Comparison of ENCODE assay signal across 9 cellular contexts in the genomic region with DNA sequence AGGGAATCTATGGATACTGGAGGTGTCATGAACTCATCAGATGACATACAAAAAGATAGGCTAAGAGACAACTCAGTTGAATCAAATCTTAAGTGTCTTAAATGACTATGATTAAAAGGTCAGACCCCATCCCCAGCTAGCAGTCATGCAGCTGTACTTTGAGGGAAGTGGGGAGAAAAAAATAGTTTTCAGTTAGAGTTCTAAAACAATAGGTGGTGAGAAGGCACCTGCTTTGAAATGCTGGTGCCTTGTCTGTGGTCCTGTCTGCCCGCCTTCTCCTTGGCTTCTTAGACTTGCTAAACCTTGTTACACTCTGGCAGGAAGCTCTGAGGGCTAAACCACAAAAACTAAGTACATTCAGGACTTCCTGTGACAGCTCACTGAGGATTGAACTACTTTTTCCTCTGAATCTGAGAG. TPM values are rescaled to one million over a fixed set of nuclear protein-coding genes. Genes with fewer than 3 reads are reported as not detected.
DNase-seq lines count a peak whose midpoint lies in the region; ATAC-seq and TF ChIP-seq lines count a peak whose summit lies in the region.
"Had no signal": no experiment of that assay in that cellular context is flagged by ENCODE, and none has a peak within 500 bp of the region (broad histone marks: within the 10 kb centered on the region; RNA-seq: fewer than 3 reads in every experiment).

No MANE protein-coding gene starts in this region.

- no peak for TF ChIP-seq POLR2A in Peyer's patch (IDR thresholded peaks at IDR 0.05)

- TF ChIP-seq CTCF in Peyer's patch (IDR thresholded peaks at IDR 0.05): no peak

- H3K9me3 Mint-ChIP-seq in activated naive CD8-positive, alpha-beta T cell treated with anti-CD3 and anti-CD28 coated beads, Interleukin-2, amount 10 ng/mL, durations not matched to agents 7 days and 5 days: no peaks in the 10 kb centered on the region

- ATAC-seq in GM18858 (IDR thresholded peaks at IDR 0.05; ENCODE audit: unreplicated experiment): peak; percentile 82
- ATAC-seq in HG02852 (IDR thresholded peaks at IDR 0.05; ENCODE audit: unreplicated experiment): peak; percentile 83
- peak; percentile 68 for ATAC-seq in activated naive CD8-positive, alpha-beta T cell treated with anti-CD3 and anti-CD28 coated beads, Interleukin-2, amount 10 ng/mL, durations not matched to agents 7 days and 5 days (ENCODE audit: low read depth)

- peaks cover 76% of the 10 kb centered on the region for H3K4me1 Mint-ChIP-seq in activated naive CD8-positive, alpha-beta T cell treated with anti-CD3 and anti-CD28 coated beads, Interleukin-2, amount 10 ng/mL, durations not matched to agents 7 days and 5 days

- no peaks in the 10 kb centered on the region for H3K9me3 ChIP-seq in Peyer's patch
- H3K9me3 ChIP-seq: SJSA1 had no signal

- H3K27me3 Mint-ChIP-seq in activated naive CD8-positive, alpha-beta T cell treated with anti-CD3 and anti-CD28 coated beads, Interleukin-2, amount 10 ng/mL, durations not matched to agents 7 days and 5 days: no peaks in the 10 kb centered on the region

- H3K4me3 ChIP-seq in Peyer's patch: no peak overlapping the region
- H3K4me3 ChIP-seq: SJSA1 had no signal

- POLR2A ChIA-PET in activated naive CD8-positive, alpha-beta T cell treated with anti-CD3 and anti-CD28 coated beads, Interleukin-2, amount 10 ng/mL, durations not matched to agents 7 days and 5 days (lab: Charles Lee): interaction anchor here (0.7 to 17.3 kb wide), 13 partner anchors 8 to 573 kb away, joined by 3 to 316 read pairs (median 13); a partner anchor contains a TSS

- peaks cover 0 to 6% (median 1%) of the 10 kb centered on the region in 4 donors for H3K4me1 ChIP-seq in Peyer's patch
- H3K4me1 ChIP-seq: SJSA1 had no signal

- peak overlapping the region; percentile 40 to 71 (median 58) for H3K27ac ChIP-seq in Peyer's patch
- H3K27ac ChIP-seq: SJSA1 had no signal

- peak overlapping the region; percentile 96 for H3K27ac Mint-ChIP-seq in activated naive CD8-positive, alpha-beta T cell treated with anti-CD3 and anti-CD28 coated beads, Interleukin-2, amount 10 ng/mL, durations not matched to agents 7 days and 5 days

- DNase-seq in Peyer's patch: peak in 2 of 3 donors; percentile 66 to 83
- no peak for DNase-seq in activated naive CD8-positive, alpha-beta T cell treated with anti-CD3 and anti-CD28 coated beads, Interleukin-2, amount 10 ng/mL, durations not matched to agents 7 days and 5 days
- DNase-seq in stimulated activated CD8-positive, alpha-beta memory T cell treated with anti-CD3 and anti-CD28 coated beads, Interleukin-7, amount 100 ng/mL, for 4 hours (ENCODE audit: low read depth in 2 of 2): peak; percentile 67 to 70
- DNase-seq in DMS153 (lab: John Stamatoyannopoulos, UW): no peak
- no peak for DNase-seq in cortex of kidney (lab: John Stamatoyannopoulos, UW)
- DNase-seq in COLO829 (ENCODE audit: low spot score): no peak

- no peaks in the 10 kb centered on the region for H3K36me3 ChIP-seq in Peyer's patch
- H3K36me3 ChIP-seq: SJSA1 had no signal

- H3K4me3 Mint-ChIP-seq in activated naive CD8-positive, alpha-beta T cell treated with anti-CD3 and anti-CD28 coated beads, Interleukin-2, amount 10 ng/mL, durations not matched to agents 7 days and 5 days: peak overlapping the region; percentile 73

- peaks cover 60% of the 10 kb centered on the region for H3K36me3 Mint-ChIP-seq in activated naive CD8-positive, alpha-beta T cell treated with anti-CD3 and anti-CD28 coated beads, Interleukin-2, amount 10 ng/mL, durations not matched to agents 7 days and 5 days

- H3K27me3 ChIP-seq in Peyer's patch: no peaks in the 10 kb centered on the region
- H3K27me3 ChIP-seq: SJSA1 had no signal

RNA-seq across cellular contexts. Expression of a gene that starts 15.3 kb away (rescaled TPM):
- 10 to 100 TPM in 3 of 4 donors, 1 to 10 TPM in 1; 9.6 to 36.3 (median 20.9) TPM for total RNA-seq in Peyer's patch
- 100 to 1,000 TPM; 227 to 229 TPM for total RNA-seq in activated naive CD8-positive, alpha-beta T cell treated with anti-CD3 and anti-CD28 coated beads, Interleukin-2, amount 10 ng/mL, durations not matched to agents 7 days and 5 days
- total RNA-seq: SJSA1 had no signal

Comparison
In these comparisons a context has a peak if more than half of its experiments do, and no peak if none do; other contexts are left out.
1. DNase-seq: peak in Peyer's patch (2 of 3) and stimulated activated CD8-positive, alpha-beta memory T cell treated with anti-CD3 and anti-CD28 coated beads, Interleukin-7, amount 100 ng/mL, for 4 hours (2 of 2); none in activated naive CD8-positive, alpha-beta T cell treated with anti-CD3 and anti-CD28 coated beads, Interleukin-2, amount 10 ng/mL, durations not matched to agents 7 days and 5 days (single experiment), DMS153 (single experiment), cortex of kidney (single experiment) and COLO829 (single experiment).
2. RNA of a gene that starts 15.3 kb away (total RNA-seq): 227 to 229 TPM in activated naive CD8-positive, alpha-beta T cell treated with anti-CD3 and anti-CD28 coated beads, Interleukin-2, amount 10 ng/mL, durations not matched to agents 7 days and 5 days; 9.6 to 36.3 TPM in Peyer's patch; every median in the first group is over 4 times any median in the second.
3. Peak in every context shown above with its lines, with median percentiles within 50 percentile points of each other: ATAC-seq.